ENCODE assay signal across 8 cellular contexts in the genomic region with DNA sequence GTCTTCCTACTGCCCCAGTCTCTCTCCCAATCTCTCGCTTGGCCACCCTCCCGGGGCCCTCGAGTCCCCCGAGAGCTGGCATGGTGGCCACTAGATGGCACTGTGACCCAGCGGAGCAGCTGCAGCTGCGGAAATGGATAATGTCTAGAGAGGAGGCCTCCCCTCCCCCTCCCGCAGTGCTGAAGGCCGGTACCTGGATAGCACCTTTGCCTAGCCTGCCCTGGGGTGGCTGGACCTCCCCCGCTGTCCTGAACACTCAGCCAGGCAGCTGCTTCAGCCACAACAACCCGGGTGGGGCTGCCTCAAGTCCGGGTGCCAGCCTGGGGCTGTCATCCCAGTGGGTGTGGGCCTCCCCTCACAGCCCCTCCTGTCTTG.
DNase-seq lines count a peak whose midpoint lies in the region; ATAC-seq and TF ChIP-seq lines count a peak whose summit lies in the region.

No MANE protein-coding gene starts in this region.

- peaks cover 49% of the 10 kb centered on the region for H3K27me3 Mint-ChIP-seq in type B pancreatic cell

- WGBS in trophoblast cell (ENCODE audit: extremely low coverage, insufficient coverage, insufficient read length) = no CpG with 5 or more reads among the region's 11 CpGs

- H3K18ac ChIP-seq in trophoblast cell (ENCODE audit: low read length) = no peak overlapping the region

- H3K36me3 ChIP-seq in trophoblast cell (ENCODE audit: control insufficient read depth in 1 of 2, insufficient read depth in 2 of 2, low read length in 2 of 2) = no peaks in the 10 kb centered on the region

- no peaks in the 10 kb centered on the region for H3K9me3 Mint-ChIP-seq in type B pancreatic cell

- H4K12ac ChIP-seq in trophoblast cell (ENCODE audit: low read depth, low read length) = no peak overlapping the region

- no peak overlapping the region for H3K4me3 ChIP-seq in trophoblast cell (ENCODE audit: low read depth, low read length)

- H3K23ac ChIP-seq in trophoblast cell (ENCODE audit: low read length) = no peak overlapping the region

- peak; percentile 95 for TF ChIP-seq CTCF in type B pancreatic cell (conservative IDR thresholded peaks at IDR 0.05)

- H3K27ac ChIP-seq in trophoblast cell (ENCODE audit: low read depth, low read length) = no peak overlapping the region

- H3K4me2 ChIP-seq in trophoblast cell (ENCODE audit: low read length) = peak overlapping the region; percentile 39

- peak; percentile 77 for ATAC-seq in GM19328 (IDR thresholded peaks at IDR 0.05; ENCODE audit: unreplicated experiment)

- no peak overlapping the region for H3K27ac Mint-ChIP-seq in type B pancreatic cell

- no peak overlapping the region for H2BK120ac ChIP-seq in trophoblast cell (ENCODE audit: insufficient read depth, low read length, poor library complexity)

- H2BK5ac ChIP-seq in trophoblast cell (ENCODE audit: low read depth, low read length, poor library complexity) = no peak overlapping the region

- no peaks in the 10 kb centered on the region for H3K36me3 Mint-ChIP-seq in type B pancreatic cell

- peaks cover 4% of the 10 kb centered on the region for H3K4me1 Mint-ChIP-seq in type B pancreatic cell (ENCODE audit: unreplicated experiment)

- H2AK5ac ChIP-seq in trophoblast cell (ENCODE audit: low read length) = no peak overlapping the region

- no peaks in the 10 kb centered on the region for H3K79me2 ChIP-seq in trophoblast cell (ENCODE audit: control insufficient read depth, insufficient read depth, low read length, poor library complexity)

- no peak overlapping the region for H2AFZ ChIP-seq in trophoblast cell (ENCODE audit: insufficient read depth, low read length, poor library complexity)

- H3K27me3 ChIP-seq in trophoblast cell (ENCODE audit: insufficient read depth, low read length) = no peaks in the 10 kb centered on the region

- DNase-seq in AML-193 (lab: John Stamatoyannopoulos, UW) (peak; percentile 18 to 24), M059J (ENCODE audit: low read depth) (peak; percentile 46), SK-N-DZ (ENCODE audit: low spot score) (peak; percentile 72), globus pallidus (ENCODE audit: low spot score) (peak; percentile 80), trophoblast cell (peak; percentile 49 to 81), type B pancreatic cell (ENCODE audit: extremely low spot score, unreplicated experiment) (peak; percentile 84)
- DNase-seq in activated naive CD4-positive, alpha-beta T cell treated with Interleukin-2 at 50 U/mL for 16 hours = peak; percentile 75

- H4K8ac ChIP-seq in trophoblast cell (ENCODE audit: low read depth, low read length) = no peak overlapping the region

- no peak overlapping the region for H3K4ac ChIP-seq in trophoblast cell (ENCODE audit: low read depth, low read length)

- no peak overlapping the region for H2BK12ac ChIP-seq in trophoblast cell (ENCODE audit: low read length)

- H3K4me1 ChIP-seq in trophoblast cell (ENCODE audit: control insufficient read depth in 1 of 2, insufficient read depth in 2 of 2, low read length in 2 of 2) = no peaks in the 10 kb centered on the region

- H4K91ac ChIP-seq in trophoblast cell (ENCODE audit: low read depth, low read length) = no peak overlapping the region

- no peak overlapping the region for H3K9ac ChIP-seq in trophoblast cell (ENCODE audit: low read length)

- peaks cover 1% of the 10 kb centered on the region for H3K9me3 ChIP-seq in trophoblast cell (ENCODE audit: insufficient read depth, low read depth, low read length)

- no peak overlapping the region for H3K14ac ChIP-seq in trophoblast cell (ENCODE audit: low read length)

- H3K4me3 Mint-ChIP-seq in type B pancreatic cell = no peak overlapping the region

- H3K79me1 ChIP-seq in trophoblast cell (ENCODE audit: low read length) = no peaks in the 10 kb centered on the region

Comparison
In these comparisons a context has a peak if more than half of its experiments do, and no peak if none do; other contexts are left out.
1. DNase-seq: peak in every context shown above with its lines; median percentile 84 in type B pancreatic cell; 80 in globus pallidus; 75 in activated naive CD4-positive, alpha-beta T cell treated with Interleukin-2 at 50 U/mL for 16 hours; 72 in SK-N-DZ; 65 in trophoblast cell; 46 in M059J; 21 in AML-193.